21 cellular contexts compared by ENCODE assay signal in the genomic region with DNA sequence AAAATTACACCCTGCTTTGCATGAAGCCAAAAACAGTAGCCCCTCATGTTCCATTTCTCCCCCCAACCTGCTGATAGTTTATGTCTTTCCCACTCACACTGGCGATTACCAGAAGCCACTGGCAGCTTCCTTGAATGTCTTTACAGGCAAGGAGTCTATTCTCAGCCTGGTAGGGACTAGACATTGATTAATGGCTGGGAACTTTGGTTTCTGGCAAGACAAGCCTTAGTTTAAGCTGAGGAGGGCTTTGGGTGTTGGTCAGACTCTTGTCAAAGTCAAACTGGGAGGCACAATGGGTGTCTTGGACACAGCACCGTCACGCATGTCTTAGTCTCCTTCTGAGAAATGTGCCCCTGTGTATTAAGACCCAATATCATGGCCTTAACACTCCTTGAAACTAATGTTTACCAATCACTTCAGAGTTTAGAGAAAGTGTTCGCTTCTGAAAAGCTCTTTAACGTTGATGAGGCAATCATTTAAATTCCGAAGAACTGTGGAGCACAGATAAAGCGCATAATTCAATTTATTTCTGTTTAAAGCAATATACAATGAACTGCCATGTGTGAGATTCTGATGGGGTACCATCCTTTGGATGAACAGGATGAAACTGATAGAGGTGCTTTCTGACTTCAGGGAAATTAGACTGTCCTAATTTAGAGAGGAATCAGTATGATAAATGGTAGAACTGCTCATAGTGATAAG.
"Had no signal": no experiment of that assay in that cellular context is flagged by ENCODE, and none has a peak within 500 bp of the region (broad histone marks: within the 10 kb centered on the region; RNA-seq: fewer than 3 reads in every experiment).

No MANE protein-coding gene starts in this region.

- H3K27ac ChIP-seq: hepatocyte, lower lobe of right lung, suprapubic skin had no signal

- H2AFZ ChIP-seq: hepatocyte had no signal

- DNase-seq: activated CD4-positive, alpha-beta T cell treated with anti-CD3 and anti-CD28 coated beads, Interleukin-2, amount 10 ng/mL, durations not matched to agents 7 days and 5 days; activated CD4-positive, CD25-positive, alpha-beta regulatory T cell; activated CD8-positive, alpha-beta T cell treated with anti-CD3 and anti-CD28 coated beads, Interleukin-2, amount 10 ng/mL, durations not matched to agents 7 days and 5 days; activated naive CD4-positive, alpha-beta T cell treated with anti-CD3 and anti-CD28 coated beads for 36 hours; activated T-cell treated with anti-CD3 and anti-CD28 coated beads, Interleukin-2, amount 50 U/mL, for 4 hours; effector CD8-positive, alpha-beta T cell; islet precursor cell; left colon; lower lobe of right lung; right cardiac atrium; small intestine; stimulated activated CD4-positive, alpha-beta T cell treated with anti-CD3 and anti-CD28 coated beads, Interleukin-4, amount 100 ng/mL, for 1 hour; stimulated activated naive CD8-positive, alpha-beta T cell treated with anti-CD3 and anti-CD28 coated beads, Interleukin-15, amount 100 ng/mL, for 72 hours; T-helper 1 cell; T-helper 9 cell had no signal

- H3K9me3 Mint-ChIP-seq: activated CD4-positive, alpha-beta T cell treated with anti-CD3 and anti-CD28 coated beads, Interleukin-2, amount 10 ng/mL, durations not matched to agents 7 days and 5 days; activated naive CD4-positive, alpha-beta T cell treated with anti-CD3 and anti-CD28 coated beads for 36 hours; activated T-cell treated with anti-CD3 and anti-CD28 coated beads, Interleukin-2, amount 50 U/mL, for 4 hours; stimulated activated naive CD8-positive, alpha-beta T cell treated with anti-CD3 and anti-CD28 coated beads, Interleukin-15, amount 100 ng/mL, for 72 hours had no signal

- H3K27me3 ChIP-seq: esophagus muscularis mucosa, hepatocyte, suprapubic skin, upper lobe of left lung had no signal

- H3K4me1 Mint-ChIP-seq: activated CD4-positive, alpha-beta T cell treated with anti-CD3 and anti-CD28 coated beads, Interleukin-2, amount 10 ng/mL, durations not matched to agents 7 days and 5 days; stimulated activated naive CD8-positive, alpha-beta T cell treated with anti-CD3 and anti-CD28 coated beads, Interleukin-15, amount 100 ng/mL, for 72 hours had no signal

- H3K4me1 ChIP-seq: suprapubic skin had no signal

- H3K27me3 Mint-ChIP-seq: activated CD4-positive, alpha-beta T cell treated with anti-CD3 and anti-CD28 coated beads, Interleukin-2, amount 10 ng/mL, durations not matched to agents 7 days and 5 days; stimulated activated naive CD8-positive, alpha-beta T cell treated with anti-CD3 and anti-CD28 coated beads, Interleukin-15, amount 100 ng/mL, for 72 hours had no signal

- H3K79me2 ChIP-seq: hepatocyte had no signal

- H3K27ac Mint-ChIP-seq: activated CD4-positive, alpha-beta T cell treated with anti-CD3 and anti-CD28 coated beads, Interleukin-2, amount 10 ng/mL, durations not matched to agents 7 days and 5 days; activated CD8-positive, alpha-beta T cell treated with anti-CD3 and anti-CD28 coated beads, Interleukin-2, amount 10 ng/mL, durations not matched to agents 7 days and 5 days; activated naive CD4-positive, alpha-beta T cell treated with anti-CD3 and anti-CD28 coated beads for 36 hours; stimulated activated naive CD8-positive, alpha-beta T cell treated with anti-CD3 and anti-CD28 coated beads, Interleukin-15, amount 100 ng/mL, for 72 hours had no signal

- H3K4me2 ChIP-seq: hepatocyte had no signal

- H3K9me3 ChIP-seq: esophagus muscularis mucosa, lower lobe of right lung, prostate gland, suprapubic skin, upper lobe of left lung had no signal

- H3K36me3 ChIP-seq: esophagus muscularis mucosa, lower lobe of right lung, prostate gland, suprapubic skin, upper lobe of left lung had no signal

- H3K4me3 Mint-ChIP-seq: activated CD4-positive, alpha-beta T cell treated with anti-CD3 and anti-CD28 coated beads, Interleukin-2, amount 10 ng/mL, durations not matched to agents 7 days and 5 days; activated CD8-positive, alpha-beta T cell treated with anti-CD3 and anti-CD28 coated beads, Interleukin-2, amount 10 ng/mL, durations not matched to agents 7 days and 5 days; activated naive CD4-positive, alpha-beta T cell treated with anti-CD3 and anti-CD28 coated beads for 36 hours; activated T-cell treated with anti-CD3 and anti-CD28 coated beads, Interleukin-2, amount 50 U/mL, for 4 hours; neural crest cell; stimulated activated naive CD8-positive, alpha-beta T cell treated with anti-CD3 and anti-CD28 coated beads, Interleukin-15, amount 100 ng/mL, for 72 hours had no signal

- H3K4me3 ChIP-seq: esophagus muscularis mucosa, hepatocyte, lower lobe of right lung, prostate gland, suprapubic skin, upper lobe of left lung had no signal
